ENCODE assay signal across 25 cellular contexts in genomic region chr12:62801796-62802195, GRCh38.
"Had no signal": no experiment of that assay in that cellular context is flagged by ENCODE, and none has a peak within 500 bp of the region (broad histone marks: within the 10 kb centered on the region; RNA-seq: fewer than 3 reads in every experiment).

No MANE protein-coding gene starts in this region.

- H3K9me3 ChIP-seq: ascending aorta, esophagus squamous epithelium had no signal

- H3K36me3 ChIP-seq: brain microvascular endothelial cell, esophagus squamous epithelium had no signal

- H3K27me3 ChIP-seq: ascending aorta, brain microvascular endothelial cell, dorsolateral prefrontal cortex, esophagus squamous epithelium had no signal

- H3K27ac ChIP-seq: ascending aorta, brain microvascular endothelial cell, coronary artery, esophagus squamous epithelium had no signal

- ATAC-seq: activated naive CD4-positive, alpha-beta T cell treated with anti-CD3 and anti-CD28 coated beads, Interleukin-2, amount 50 U/mL, for 72 hours; activated T-cell treated with anti-CD3 and anti-CD28 coated beads, Interleukin-2, amount 50 U/mL, for 72 hours; WTC11 had no signal

- H3K4me3 ChIP-seq: ascending aorta, coronary artery, dorsolateral prefrontal cortex, esophagus squamous epithelium had no signal

- H3K4me1 ChIP-seq: ascending aorta, esophagus squamous epithelium had no signal

- FAIRE-seq: bronchial epithelial cell, frontal cortex had no signal

- DNase-seq: activated CD4-positive, alpha-beta memory T cell treated with anti-CD3 and anti-CD28 coated beads, Interleukin-2, amount 10 ng/mL, durations not matched to agents 7 days and 5 days; activated CD4-positive, alpha-beta T cell treated with anti-CD3 and anti-CD28 coated beads for 1 hour; activated CD4-positive, alpha-beta T cell treated with anti-CD3 and anti-CD28 coated beads for 4 hours; activated CD4-positive, alpha-beta T cell treated with anti-CD3 and anti-CD28 coated beads, Interleukin-2, amount 10 ng/mL, durations not matched to agents 7 days and 5 days; activated CD4-positive, alpha-beta T cell treated with anti-CD3 and anti-CD28 coated beads, Interleukin-2, amount 50 U/mL, for 4 hours; activated CD8-positive, alpha-beta memory T cell treated with anti-CD3 and anti-CD28 coated beads, Interleukin-2, amount 50 U/mL, for 48 hours; activated gamma-delta T cell; activated naive CD4-positive, alpha-beta T cell; activated naive CD4-positive, alpha-beta T cell treated with anti-CD3 and anti-CD28 coated beads, Interleukin-2, amount 10 ng/mL, durations not matched to agents 7 days and 5 days; activated naive CD8-positive, alpha-beta T cell treated with anti-CD3 and anti-CD28 coated beads, Interleukin-2, amount 10 ng/mL, durations not matched to agents 7 days and 5 days; activated T-cell treated with anti-CD3 and anti-CD28 coated beads for 4 hours; activated T-cell treated with anti-CD3 and anti-CD28 coated beads, Interleukin-2, amount 50 U/mL, for 24 hours; activated T-cell treated with anti-CD3 and anti-CD28 coated beads, Interleukin-2, amount 50 U/mL, for 72 hours; brain microvascular endothelial cell; effector memory CD4-positive, alpha-beta T cell; esophagus squamous epithelium; head of caudate nucleus; T-helper 2 cell had no signal
